8 cellular contexts compared by ENCODE assay signal in the genomic region with DNA sequence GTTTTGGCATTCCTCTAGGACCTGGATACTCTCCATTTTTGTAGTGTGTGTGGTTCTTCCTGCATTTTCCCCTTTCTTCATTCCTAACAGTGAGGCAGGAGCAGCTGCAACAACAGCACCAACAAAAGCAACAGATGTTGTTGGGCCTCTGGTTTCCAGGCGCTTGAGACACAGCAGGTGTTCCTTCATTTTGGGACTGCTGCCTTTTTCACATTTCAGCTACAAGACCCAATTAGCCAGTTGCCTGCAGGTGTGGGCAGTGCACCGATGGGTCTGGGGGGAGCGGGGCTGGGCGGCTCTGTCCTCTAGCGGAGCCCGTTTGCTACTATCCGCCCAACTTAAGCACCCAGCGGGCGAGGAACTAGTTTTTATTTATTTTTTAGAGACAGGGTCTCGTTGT. TPM values are rescaled to one million over a fixed set of nuclear protein-coding genes. Genes with fewer than 3 reads are reported as not detected.
DNase-seq lines count a peak whose midpoint lies in the region; ATAC-seq and TF ChIP-seq lines count a peak whose summit lies in the region.

No MANE protein-coding gene starts in this region.

- no peak overlapping the region for H2AFZ ChIP-seq in neural progenitor cell (replicated peaks)

- ATAC-seq in body of pancreas (peak; percentile 13), GM19035 (IDR thresholded peaks at IDR 0.05; ENCODE audit: unreplicated experiment) (no peak), GM19452 (IDR thresholded peaks at IDR 0.05; ENCODE audit: unreplicated experiment) (no peak), GM18519 (IDR thresholded peaks at IDR 0.05; ENCODE audit: low FRiP score, unreplicated experiment) (no peak)

- H3K9me3 ChIP-seq in DOHH2 (ENCODE audit: control insufficient read depth, insufficient read depth, low read length) (no peaks in the 10 kb centered on the region), body of pancreas (peaks cover 0 to 2% (median 0%) of the 10 kb centered on the region in 3 donors), neural progenitor cell (ENCODE audit: low read depth) (no peaks in the 10 kb centered on the region)

- TF ChIP-seq CTCF in DOHH2 (IDR thresholded peaks at IDR 0.05; ENCODE audit: low read depth, low read length, poor library complexity, severe bottlenecking): peak; percentile 21
- TF ChIP-seq CTCF in body of pancreas (IDR thresholded peaks at IDR 0.05): no peak
- TF ChIP-seq CTCF in neural progenitor cell (IDR thresholded peaks at IDR 0.05): no peak

- peak overlapping the region; percentile 76 for H3K4me2 ChIP-seq in DOHH2 (ENCODE audit: low read length)
- H3K4me2 ChIP-seq in neural progenitor cell: no peak overlapping the region

- peak; percentile 55 for DNase-seq in NCI-H2107 treated with DMSO at 0.1 percent for 48 hours (lab: John Stamatoyannopoulos, UW; ENCODE audit: unreplicated experiment)
- DNase-seq in body of pancreas: peak; percentile 45 to 71 (median 62)
- DNase-seq in neural progenitor cell (ENCODE audit: low spot score): peak; percentile 15
- no peak for DNase-seq in cerebellar nuclear complex (lab: John Stamatoyannopoulos, UW)

- H3K4me1 Mint-ChIP-seq in neural progenitor cell: peaks cover 2% of the 10 kb centered on the region

- H3K4me3 Mint-ChIP-seq in neural progenitor cell: no peak overlapping the region

- no peaks in the 10 kb centered on the region for H3K27me3 ChIP-seq in DOHH2 (ENCODE audit: control insufficient read depth, low read length)
- no peaks in the 10 kb centered on the region for H3K27me3 ChIP-seq in body of pancreas
- no peaks in the 10 kb centered on the region for H3K27me3 ChIP-seq in neural progenitor cell

- H3K27ac ChIP-seq in DOHH2 (ENCODE audit: low read depth, low read length) (peak overlapping the region; percentile 84), body of pancreas (peak overlapping the region; percentile 66 to 90 (median 79)), neural progenitor cell (peak overlapping the region; percentile 36)

- no peak overlapping the region for H3K27ac Mint-ChIP-seq in neural progenitor cell

- H3K4me3 ChIP-seq in DOHH2 (ENCODE audit: low read length) (peak overlapping the region; percentile 59), body of pancreas (no peak overlapping the region), neural progenitor cell (no peak overlapping the region)

- no peaks in the 10 kb centered on the region for H3K9me3 Mint-ChIP-seq in neural progenitor cell

- TF ChIP-seq POLR2A in body of pancreas (IDR thresholded peaks at IDR 0.05): no peak

- H3K9me2 ChIP-seq in DOHH2 (replicated peaks; ENCODE audit: control insufficient read depth, low read length): no peaks in the 10 kb centered on the region

- H4K20me1 ChIP-seq in DOHH2 (ENCODE audit: control insufficient read depth, insufficient read depth, low read depth, low read length) (peaks cover 7% of the 10 kb centered on the region; the same call in 1 of the 2 replicates), neural progenitor cell (ENCODE audit: low read depth) (no peaks in the 10 kb centered on the region)

- peaks cover 99% of the 10 kb centered on the region for H3K4me1 ChIP-seq in DOHH2 (ENCODE audit: control insufficient read depth, low read length)
- peaks cover 91% of the 10 kb centered on the region for H3K4me1 ChIP-seq in body of pancreas
- peaks cover 7% of the 10 kb centered on the region for H3K4me1 ChIP-seq in neural progenitor cell

- WGBS in body of pancreas, 2 donors: 39 to 57% methylated on average over 8 to 10 of the region's 10 CpGs

- H3K36me3 Mint-ChIP-seq in neural progenitor cell: no peaks in the 10 kb centered on the region

- no peak overlapping the region for H3K9ac ChIP-seq in neural progenitor cell

- intact Hi-C loops in body of pancreas (cut with DNase I): no loop called here

- no peaks in the 10 kb centered on the region for H3K27me3 Mint-ChIP-seq in neural progenitor cell (ENCODE audit: insufficient read depth, low read depth)

- H3F3A ChIP-seq in DOHH2 (ENCODE audit: control insufficient read depth, insufficient read depth) (peaks cover 69% of the 10 kb centered on the region), neural progenitor cell (ENCODE audit: low read depth) (no peaks in the 10 kb centered on the region)

- peaks cover 100% of the 10 kb centered on the region for H3K79me2 ChIP-seq in DOHH2 (ENCODE audit: control insufficient read depth, low read length)
- no peaks in the 10 kb centered on the region for H3K79me2 ChIP-seq in neural progenitor cell (ENCODE audit: low read depth)

- H3K36me3 ChIP-seq in DOHH2 (ENCODE audit: control insufficient read depth, low read length) (peaks cover 96% of the 10 kb centered on the region), body of pancreas (replicated peaks in 1 of 2; ENCODE audit: insufficient read depth in 1 of 2, low read depth in 2 of 2) (no peaks in the 10 kb centered on the region), neural progenitor cell (no peaks in the 10 kb centered on the region)

RNA-seq across cellular contexts. Expression of a gene that starts 26.0 kb away (rescaled TPM):
- total RNA-seq in body of pancreas (10 to 100 TPM; 40.5 to 61.7 TPM), neural progenitor cell (ENCODE audit: low replicate concordance) (9.3 and 17.2 TPM in 2 replicates)

Comparison
In these comparisons a context has a peak if more than half of its experiments do, and no peak if none do; other contexts are left out.
1. DNase-seq: peak in NCI-H2107 treated with DMSO at 0.1 percent for 48 hours (single experiment), body of pancreas (4 of 4) and neural progenitor cell (single experiment); none in cerebellar nuclear complex (0 of 2).
2. Peak in every context shown above with its lines, with median percentiles within 50 percentile points of each other: H3K27ac ChIP-seq.